In the genomic region with DNA sequence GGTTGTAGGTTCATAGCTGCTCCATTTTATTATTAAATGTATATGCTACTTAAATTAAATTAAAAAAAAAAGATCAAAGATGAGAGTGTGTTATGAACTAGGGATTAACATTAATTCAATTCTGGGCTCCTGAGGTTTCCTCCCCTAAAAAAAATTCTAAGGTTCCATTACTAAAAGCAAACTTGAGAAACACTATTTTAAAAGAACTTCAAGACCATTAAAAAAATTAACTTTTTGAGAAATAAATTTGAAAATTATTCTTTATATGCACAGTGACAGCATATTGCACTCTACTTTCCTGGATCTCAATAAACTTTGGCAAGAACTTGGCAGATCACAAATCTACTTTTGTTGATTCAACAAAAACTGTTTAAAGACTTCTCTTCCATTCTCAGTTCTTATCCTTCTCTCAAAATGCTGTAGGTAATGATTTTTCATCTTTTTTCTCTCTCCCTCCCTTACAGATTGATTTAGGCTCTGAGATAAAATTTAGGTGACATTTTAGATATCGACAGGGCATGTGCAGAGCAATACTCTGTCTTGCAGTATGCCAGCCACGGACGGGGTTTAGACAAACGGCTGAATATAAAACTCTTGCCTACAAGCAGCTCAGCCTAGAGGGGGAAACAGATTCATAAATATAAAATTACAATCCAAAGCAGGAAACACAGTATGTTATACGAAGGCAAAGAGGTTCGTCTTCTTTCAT, we compare ENCODE assay signal across 8 cellular contexts. TPM values are rescaled to one million over a fixed set of nuclear protein-coding genes. Genes with fewer than 3 reads are reported as not detected.
DNase-seq lines count a peak whose midpoint lies in the region; ATAC-seq, FAIRE-seq and TF ChIP-seq lines count a peak whose summit lies in the region.

No MANE protein-coding gene starts in this region.

- no peaks in the 10 kb centered on the region for H3K27me3 ChIP-seq in BJ (ENCODE audit: control insufficient read depth, insufficient read depth, low read length)
- H3K27me3 ChIP-seq in astrocyte (ENCODE audit: insufficient read depth, low read length): no peaks in the 10 kb centered on the region
- H3K27me3 ChIP-seq in suprapubic skin: no peaks in the 10 kb centered on the region

- DNase-seq in BJ (ENCODE audit: low read depth) (no peak), astrocyte (ENCODE audit: low read depth) (no peak), kidney (no peak), suprapubic skin (ENCODE audit: low spot score in 2 of 2) (no peak), SIG-M5 (lab: John Stamatoyannopoulos, UW) (no peak), germinal center (ENCODE audit: low spot score) (no peak)

- TF ChIP-seq POLR2A in suprapubic skin (IDR thresholded peaks at IDR 0.05): no peak

- H3K4me1 Mint-ChIP-seq in astrocyte (ENCODE audit: low read depth, unreplicated experiment): peaks cover 18% of the 10 kb centered on the region

- H3K27ac ChIP-seq in astrocyte (ENCODE audit: low read depth, low read length): peak overlapping the region; percentile 40
- peak overlapping the region; percentile 69 to 84 for H3K27ac ChIP-seq in kidney (ENCODE audit: low read depth in 2 of 2, low read length in 2 of 2)
- H3K27ac ChIP-seq in suprapubic skin: peak overlapping the region; percentile 87

- no peak for TF ChIP-seq EP300 in suprapubic skin (IDR thresholded peaks at IDR 0.05)

- H4K20me1 ChIP-seq in astrocyte (ENCODE audit: insufficient read depth, low read length): peaks cover 27% of the 10 kb centered on the region

- TF ChIP-seq CTCF in BJ (IDR thresholded peaks at IDR 0.05; ENCODE audit: insufficient read depth, low read depth, low read length) (no peak), astrocyte (IDR thresholded peaks at IDR 0.05; ENCODE audit: insufficient read depth, low read depth, low read length) (no peak), kidney (IDR thresholded peaks at IDR 0.05; ENCODE audit: borderline replicate concordance, extremely low read depth, insufficient read depth) (no peak), suprapubic skin (IDR thresholded peaks at IDR 0.05) (no peak)

- no peaks in the 10 kb centered on the region for H3K36me3 Mint-ChIP-seq in astrocyte (ENCODE audit: low read depth, unreplicated experiment)

- H3K79me2 ChIP-seq in astrocyte (ENCODE audit: insufficient read depth, low read length): peaks cover 41% of the 10 kb centered on the region

- H3K4me3 ChIP-seq in BJ (ENCODE audit: low read depth, low read length) (peak overlapping the region; percentile 37), astrocyte (ENCODE audit: insufficient read depth, low read depth, low read length) (peak overlapping the region; percentile 88), kidney (ENCODE audit: low read length in 2 of 2) (peak overlapping the region; percentile 90 to 95), suprapubic skin (peak overlapping the region; percentile 95)

- H3K9me3 ChIP-seq in astrocyte (ENCODE audit: insufficient read depth, low read depth, low read length) (no peaks in the 10 kb centered on the region), kidney (ENCODE audit: control insufficient read depth in 1 of 2, low read length in 2 of 2) (no peaks in the 10 kb centered on the region), suprapubic skin (no peaks in the 10 kb centered on the region)

- FAIRE-seq in astrocyte (lab: Jason Lieb, UNC): no peak
- peak; percentile 49 for FAIRE-seq in kidney (lab: Jason Lieb, UNC)

- POLR2A ChIA-PET in BJ (lab: Charles Lee): interaction anchor here (0.6 kb wide), 1 partner anchor 321 kb away, joined by 3 read pairs; no protein-coding TSS in a partner anchor

- peak overlapping the region; percentile 67 for H3K27ac Mint-ChIP-seq in astrocyte (ENCODE audit: unreplicated experiment)

- H2AFZ ChIP-seq in astrocyte (ENCODE audit: low read depth, low read length): peak overlapping the region; percentile 82

- intact Hi-C loops in kidney (cut with DNase I): no loop called here

- H3K9ac ChIP-seq in astrocyte (ENCODE audit: low read length) (peak overlapping the region; percentile 74), kidney (ENCODE audit: low read length in 2 of 2) (peak overlapping the region; percentile 86 to 88)

- H3K4me2 ChIP-seq in astrocyte (ENCODE audit: low read length): peak overlapping the region; percentile 83

- H3K4me3 Mint-ChIP-seq in astrocyte (ENCODE audit: unreplicated experiment): peak overlapping the region; percentile 86

- WGBS in suprapubic skin: under 1% methylated on average over 6 of the region's 6 CpGs

- H3K9me3 Mint-ChIP-seq in astrocyte (ENCODE audit: unreplicated experiment): no peaks in the 10 kb centered on the region

- H3K36me3 ChIP-seq in BJ (ENCODE audit: control insufficient read depth, insufficient read depth, low read length): no peaks in the 10 kb centered on the region
- no peaks in the 10 kb centered on the region for H3K36me3 ChIP-seq in astrocyte (ENCODE audit: insufficient read depth, low read length)
- H3K36me3 ChIP-seq in kidney (ENCODE audit: control insufficient read depth in 1 of 2, insufficient read depth in 2 of 2, low read length in 2 of 2): no peaks in the 10 kb centered on the region
- peaks cover 4% of the 10 kb centered on the region for H3K36me3 ChIP-seq in suprapubic skin

- CTCF ChIA-PET in BJ (lab: Yijun Ruan, JAX): interaction anchor here (0.6 to 1.3 kb wide), 2 partner anchors 60 to 88 kb away, joined by 3 read pairs; no protein-coding TSS in a partner anchor

- H3K27me3 Mint-ChIP-seq in astrocyte (ENCODE audit: low read depth, unreplicated experiment): no peaks in the 10 kb centered on the region

- peaks cover 22% of the 10 kb centered on the region for H3K4me1 ChIP-seq in astrocyte (ENCODE audit: insufficient read depth, low read length)
- H3K4me1 ChIP-seq in kidney (ENCODE audit: control insufficient read depth in 1 of 2, insufficient read depth in 1 of 2, low read depth in 1 of 2, low read length in 2 of 2): peaks cover 7 to 16% of the 10 kb centered on the region in 2 donors
- peaks cover 43% of the 10 kb centered on the region for H3K4me1 ChIP-seq in suprapubic skin

- peak; percentile 36 for ATAC-seq in GM19455 (IDR thresholded peaks at IDR 0.05; ENCODE audit: unreplicated experiment)
- peak; percentile 29 for ATAC-seq in HG03460 (IDR thresholded peaks at IDR 0.05; ENCODE audit: unreplicated experiment)

RNA-seq across cellular contexts. Expression of gene MARS2, which starts 0.6 kb away (rescaled TPM):
- polyA plus RNA-seq in BJ (2011; rRNA removed): 2.3 TPM in 2 replicates
- polyA minus RNA-seq in BJ (2011; rRNA and poly(A)+ RNA removed): 2.8 and 4.2 TPM in 2 replicates
- 8.2 and 8.6 TPM in 2 replicates for total RNA-seq in astrocyte
- total RNA-seq in kidney: 6.3 TPM
- polyA plus RNA-seq in kidney (ENCODE audit: insufficient read depth, low read depth, low replicate concordance): 3.2 TPM
- total RNA-seq in suprapubic skin: 10 to 100 TPM in 3 of 4 donors, 1 to 10 TPM in 1; 9.4 to 17.3 (median 12.5) TPM

RNA-seq across cellular contexts. Expression of gene RFTN2, which starts 29.2 kb away (rescaled TPM):
- polyA plus RNA-seq in BJ (2011; rRNA removed) (0.04 and 0.16 TPM in 2 replicates), kidney (ENCODE audit: insufficient read depth, low read depth, low replicate concordance) (1.4 TPM)
- 0.72 TPM in 1 of 2 replicates, not detected in the other for polyA minus RNA-seq in BJ (2011; rRNA and poly(A)+ RNA removed)
- total RNA-seq in astrocyte (7.1 and 8.1 TPM in 2 replicates), kidney (4.0 TPM), suprapubic skin (1 to 10 TPM; 1.4 to 5.8 (median 5.0) TPM)

Comparison
In these comparisons a context has a peak if more than half of its experiments do, and no peak if none do; other contexts are left out.
1. H3K4me3 ChIP-seq: peak in every context shown above with its lines; median percentile 95 in suprapubic skin; 92 in kidney; 88 in astrocyte; 37 in BJ.